In the genomic region with DNA sequence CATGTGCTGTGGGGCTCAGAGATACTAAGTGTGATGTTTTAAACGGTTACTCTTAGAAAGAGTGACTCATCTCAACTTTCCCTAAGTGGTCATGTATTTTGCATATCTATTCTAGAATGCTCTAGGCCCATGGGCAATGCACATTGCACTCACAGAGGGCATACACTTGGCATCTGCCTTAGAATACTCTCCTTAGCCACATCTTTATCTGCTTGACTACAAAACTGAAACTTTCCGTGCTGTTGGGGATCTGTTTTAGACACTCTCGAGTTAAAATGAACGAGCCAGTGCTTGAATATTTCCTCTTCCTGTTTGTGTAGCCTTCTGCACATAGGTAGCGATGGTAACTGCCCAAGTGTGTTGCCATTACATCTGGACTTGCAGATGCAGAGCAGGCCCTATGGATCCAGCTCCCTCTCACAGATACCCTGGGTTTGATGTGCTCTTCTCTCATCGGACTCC, we compare ENCODE assay signal across 10 cellular contexts.
DNase-seq lines count a peak whose midpoint lies in the region; ATAC-seq and TF ChIP-seq lines count a peak whose summit lies in the region.
"Had no signal": no experiment of that assay in that cellular context is flagged by ENCODE, and none has a peak within 500 bp of the region (broad histone marks: within the 10 kb centered on the region; RNA-seq: fewer than 3 reads in every experiment).

No MANE protein-coding gene starts in this region.

- intact Hi-C loops in heart left ventricle (cut with DNase I) (loop anchor here in 2 of 10 donors (5.0 to 10.0 kb wide), 3 partner anchors 195 to 385 kb away; partner anchors contain the start of gene DYRK2 (in 2 of the 2)), Caco-2 (cut with micrococcal nuclease; ENCODE audit: unreplicated experiment) (no loop called here)

- H3K27ac Mint-ChIP-seq in activated T-cell treated with anti-CD3 and anti-CD28 coated beads, Interleukin-2, amount 50 U/mL, for 72 hours, result no peak overlapping the region
- no peak overlapping the region for H3K27ac Mint-ChIP-seq in Caco-2 (ENCODE audit: unreplicated experiment)
- H3K27ac Mint-ChIP-seq: endodermal cell had no signal

- H3K4me3 Mint-ChIP-seq in activated T-cell treated with anti-CD3 and anti-CD28 coated beads, Interleukin-2, amount 50 U/mL, for 72 hours, result peak overlapping the region; percentile 10 to 40
- no peak overlapping the region for H3K4me3 Mint-ChIP-seq in Caco-2 (ENCODE audit: unreplicated experiment)
- H3K4me3 Mint-ChIP-seq: endodermal cell had no signal

- no peak for TF ChIP-seq POLR2A in heart left ventricle (IDR thresholded peaks at IDR 0.05)

- H3K4me3 ChIP-seq in GM06990 (replicated peaks; ENCODE audit: low read depth, low read length), result no peak overlapping the region
- H3K4me3 ChIP-seq in heart left ventricle, result no peak overlapping the region
- H3K4me3 ChIP-seq in Caco-2 (ENCODE audit: low read depth, low read length), result no peak overlapping the region

- H3K27me3 ChIP-seq in GM06990 (replicated peaks; ENCODE audit: control insufficient read depth, insufficient read depth, low read length) (no peaks in the 10 kb centered on the region), heart left ventricle (no peaks in the 10 kb centered on the region), Caco-2 (replicated peaks; ENCODE audit: control insufficient read depth, insufficient read depth, low read length) (no peaks in the 10 kb centered on the region)

- H3K9me3 ChIP-seq in heart left ventricle (no peaks in the 10 kb centered on the region), Caco-2 (no peaks in the 10 kb centered on the region)

- peaks cover 0 to 7% (median 0%) of the 10 kb centered on the region in 12 donors for H3K4me1 ChIP-seq in heart left ventricle
- no peaks in the 10 kb centered on the region for H3K4me1 ChIP-seq in Caco-2

- no TSS peak for BruUV-seq in Caco-2 (replicated peaks; lab: Mats Ljungman, UMichigan)

- POLR2A ChIA-PET in Caco-2 (lab: Charles Lee), result no interaction called here

- peaks cover 51% of the 10 kb centered on the region for H3K27me3 Mint-ChIP-seq in activated T-cell treated with anti-CD3 and anti-CD28 coated beads, Interleukin-2, amount 50 U/mL, for 72 hours (ENCODE audit: low read depth)
- peaks cover 8% of the 10 kb centered on the region for H3K27me3 Mint-ChIP-seq in Caco-2 (ENCODE audit: insufficient read depth, unreplicated experiment)

- H3K36me3 Mint-ChIP-seq in activated T-cell treated with anti-CD3 and anti-CD28 coated beads, Interleukin-2, amount 50 U/mL, for 72 hours (ENCODE audit: insufficient read depth in 2 of 2), result peaks cover 3 to 11% of the 10 kb centered on the region in 2 donors
- H3K36me3 Mint-ChIP-seq in Caco-2 (ENCODE audit: insufficient read depth, unreplicated experiment), result no peaks in the 10 kb centered on the region

- no peaks in the 10 kb centered on the region for H3K36me3 ChIP-seq in GM06990 (ENCODE audit: control insufficient read depth, insufficient read depth, low read length)
- no peaks in the 10 kb centered on the region for H3K36me3 ChIP-seq in heart left ventricle
- H3K36me3 ChIP-seq in Caco-2 (ENCODE audit: control insufficient read depth, insufficient read depth, low read length), result no peaks in the 10 kb centered on the region
- H3K36me3 ChIP-seq: WERI-Rb-1 had no signal

- 60 to 72% (median 63%) methylated on average over 6 of the region's 6 CpGs for WGBS in heart left ventricle, 4 donors

- peak; percentile 79 for ATAC-seq in GM19452 (IDR thresholded peaks at IDR 0.05; ENCODE audit: unreplicated experiment)
- ATAC-seq in HG03108 (IDR thresholded peaks at IDR 0.05; ENCODE audit: unreplicated experiment), result peak; percentile 79
- peak; percentile 89 to 93 for ATAC-seq in activated T-cell treated with anti-CD3 and anti-CD28 coated beads, Interleukin-2, amount 50 U/mL, for 72 hours (replicated peaks in 1 of 2)
- ATAC-seq in heart left ventricle, result no peak

- H3K27ac ChIP-seq in heart left ventricle, result no peak overlapping the region

- CTCF ChIA-PET in Caco-2 (lab: Charles Lee), result no interaction called here

- H3K9me3 Mint-ChIP-seq in activated T-cell treated with anti-CD3 and anti-CD28 coated beads, Interleukin-2, amount 50 U/mL, for 72 hours, result no peaks in the 10 kb centered on the region
- H3K9me3 Mint-ChIP-seq in Caco-2 (ENCODE audit: unreplicated experiment), result no peaks in the 10 kb centered on the region

- peaks cover 67% of the 10 kb centered on the region for H3K4me1 Mint-ChIP-seq in activated T-cell treated with anti-CD3 and anti-CD28 coated beads, Interleukin-2, amount 50 U/mL, for 72 hours (ENCODE audit: low read depth)
- no peaks in the 10 kb centered on the region for H3K4me1 Mint-ChIP-seq in Caco-2 (ENCODE audit: low read depth, unreplicated experiment)

- DNase-seq in GM06990 (ENCODE audit: extremely low read depth, insufficient read length), result peak; percentile 51
- DNase-seq in activated T-cell treated with anti-CD3 and anti-CD28 coated beads, Interleukin-2, amount 50 U/mL, for 72 hours, result peak; percentile 25 to 52
- DNase-seq in heart left ventricle, result no peak
- no peak for DNase-seq in NCI-H2196 (lab: John Stamatoyannopoulos, UW; ENCODE audit: unreplicated experiment)
- DNase-seq in Caco-2, result no peak
- no peak for DNase-seq in HuH-7 (ENCODE audit: low spot score)
- DNase-seq: endodermal cell, WERI-Rb-1 had no signal

- TF ChIP-seq CTCF in GM06990 (IDR thresholded peaks at IDR 0.05; ENCODE audit: insufficient read depth, low read length, poor library complexity, severe bottlenecking), result no peak
- TF ChIP-seq CTCF in heart left ventricle (IDR thresholded peaks at IDR 0.05), result no peak
- TF ChIP-seq CTCF in Caco-2 (IDR thresholded peaks at IDR 0.05; ENCODE audit: insufficient read depth in 1 of 2, low read depth in 1 of 2, low read length in 1 of 2, severe bottlenecking in 1 of 2, unreplicated experiment in 1 of 2), result no peak

Comparison
In these comparisons a context has a peak if more than half of its experiments do, and no peak if none do; other contexts are left out.
1. DNase-seq: peak in GM06990 (single experiment) and activated T-cell treated with anti-CD3 and anti-CD28 coated beads, Interleukin-2, amount 50 U/mL, for 72 hours (2 of 2); none in heart left ventricle (0 of 5), NCI-H2196 (single experiment), Caco-2 (0 of 2) and HuH-7 (single experiment).
2. ATAC-seq: peak in GM19452 (single experiment), HG03108 (single experiment) and activated T-cell treated with anti-CD3 and anti-CD28 coated beads, Interleukin-2, amount 50 U/mL, for 72 hours (2 of 2); none in heart left ventricle (0 of 4).